In genomic region chr2:204880928-204881327, GRCh38 we compare ENCODE assay signal across 22 cellular contexts.
DNase-seq lines count a peak whose midpoint lies in the region; ATAC-seq lines count a peak whose summit lies in the region.
"Had no signal": no experiment of that assay in that cellular context is flagged by ENCODE, and none has a peak within 500 bp of the region (broad histone marks: within the 10 kb centered on the region; RNA-seq: fewer than 3 reads in every experiment).

No MANE protein-coding gene starts in this region.

- H3K9me3 Mint-ChIP-seq in activated CD4-positive, alpha-beta T cell treated with anti-CD3 and anti-CD28 coated beads, Interleukin-2, amount 10 ng/mL, durations not matched to agents 24 days and 14 days: peaks cover 21% of the 10 kb centered on the region
- no peaks in the 10 kb centered on the region for H3K9me3 Mint-ChIP-seq in activated naive CD4-positive, alpha-beta T cell treated with anti-CD3 and anti-CD28 coated beads, Interleukin-2, amount 50 U/mL, for 24 hours
- peaks cover 8% of the 10 kb centered on the region for H3K9me3 Mint-ChIP-seq in activated T-helper 1 cell treated with anti-CD3 and anti-CD28 coated beads, Interleukin-12 subunit alpha, Interleukin-12 subunit beta, Interleukin-2, Interleukin-4 antibody, amounts not matched to agents 30 ng/mL and 10 ng/mL and 1 ng/mL, durations not matched to agents 14 hours and 24 hours and 36 hours
- H3K9me3 Mint-ChIP-seq: HFFc6 had no signal

- no peak for DNase-seq in activated CD4-positive, alpha-beta T cell treated with anti-CD3 and anti-CD28 coated beads, Interleukin-2, amount 10 ng/mL, durations not matched to agents 24 days and 14 days
- DNase-seq in activated CD4-positive, alpha-beta T cell treated with anti-CD3 and anti-CD28 coated beads for 48 hours: no peak
- no peak for DNase-seq in activated naive CD4-positive, alpha-beta T cell (lab: John Stamatoyannopoulos, UW)
- DNase-seq in activated T-helper 1 cell treated with anti-CD3 and anti-CD28 coated beads, Interleukin-12 subunit alpha, Interleukin-12 subunit beta, Interleukin-2, Interleukin-4 antibody, amounts not matched to agents 30 ng/mL and 10 ng/mL and 1 ng/mL, durations not matched to agents 14 hours and 24 hours and 36 hours (ENCODE audit: low spot score): no peak
- DNase-seq in NCI-H1105 treated with DMSO at 0.1 percent for 48 hours (lab: John Stamatoyannopoulos, UW): no peak
- DNase-seq: 8988T; DMS79; GM23248; H9; HFFc6; Karpas-422; MV-4-11; NCI-H1694; NCI-H2171; NCI-H345; NCI-H524; NCI-H774; NK-92 treated with Interleukin-12 subunit alpha and Interleukin-12 subunit beta, amount 100 ng/mL, for 24 hours; SJCRH30 had no signal

- no peaks in the 10 kb centered on the region for H3K27me3 Mint-ChIP-seq in activated CD4-positive, alpha-beta T cell treated with anti-CD3 and anti-CD28 coated beads, Interleukin-2, amount 10 ng/mL, durations not matched to agents 24 days and 14 days
- no peaks in the 10 kb centered on the region for H3K27me3 Mint-ChIP-seq in activated naive CD4-positive, alpha-beta T cell treated with anti-CD3 and anti-CD28 coated beads, Interleukin-2, amount 50 U/mL, for 24 hours
- H3K27me3 Mint-ChIP-seq in activated T-helper 1 cell treated with anti-CD3 and anti-CD28 coated beads, Interleukin-12 subunit alpha, Interleukin-12 subunit beta, Interleukin-2, Interleukin-4 antibody, amounts not matched to agents 30 ng/mL and 10 ng/mL and 1 ng/mL, durations not matched to agents 14 hours and 24 hours and 36 hours (ENCODE audit: insufficient read depth): no peaks in the 10 kb centered on the region

- peak overlapping the region; percentile 77 for H3K27ac Mint-ChIP-seq in activated CD4-positive, alpha-beta T cell treated with anti-CD3 and anti-CD28 coated beads, Interleukin-2, amount 10 ng/mL, durations not matched to agents 24 days and 14 days
- H3K27ac Mint-ChIP-seq in activated naive CD4-positive, alpha-beta T cell treated with anti-CD3 and anti-CD28 coated beads, Interleukin-2, amount 50 U/mL, for 24 hours: peak overlapping the region; percentile 73
- H3K27ac Mint-ChIP-seq in activated T-helper 1 cell treated with anti-CD3 and anti-CD28 coated beads, Interleukin-12 subunit alpha, Interleukin-12 subunit beta, Interleukin-2, Interleukin-4 antibody, amounts not matched to agents 30 ng/mL and 10 ng/mL and 1 ng/mL, durations not matched to agents 14 hours and 24 hours and 36 hours: peak overlapping the region; percentile 16
- H3K27ac Mint-ChIP-seq: HFFc6 had no signal

- H3K4me1 Mint-ChIP-seq in activated CD4-positive, alpha-beta T cell treated with anti-CD3 and anti-CD28 coated beads, Interleukin-2, amount 10 ng/mL, durations not matched to agents 24 days and 14 days: peaks cover 44% of the 10 kb centered on the region
- H3K4me1 Mint-ChIP-seq in activated naive CD4-positive, alpha-beta T cell treated with anti-CD3 and anti-CD28 coated beads, Interleukin-2, amount 50 U/mL, for 24 hours: peaks cover 58% of the 10 kb centered on the region
- H3K4me1 Mint-ChIP-seq in activated T-helper 1 cell treated with anti-CD3 and anti-CD28 coated beads, Interleukin-12 subunit alpha, Interleukin-12 subunit beta, Interleukin-2, Interleukin-4 antibody, amounts not matched to agents 30 ng/mL and 10 ng/mL and 1 ng/mL, durations not matched to agents 14 hours and 24 hours and 36 hours (ENCODE audit: low read depth): peaks cover 49% of the 10 kb centered on the region

- H3K36me3 Mint-ChIP-seq in activated CD4-positive, alpha-beta T cell treated with anti-CD3 and anti-CD28 coated beads, Interleukin-2, amount 10 ng/mL, durations not matched to agents 24 days and 14 days (ENCODE audit: low read depth): peaks cover 6% of the 10 kb centered on the region
- H3K36me3 Mint-ChIP-seq in activated naive CD4-positive, alpha-beta T cell treated with anti-CD3 and anti-CD28 coated beads, Interleukin-2, amount 50 U/mL, for 24 hours: no peaks in the 10 kb centered on the region
- H3K36me3 Mint-ChIP-seq in activated T-helper 1 cell treated with anti-CD3 and anti-CD28 coated beads, Interleukin-12 subunit alpha, Interleukin-12 subunit beta, Interleukin-2, Interleukin-4 antibody, amounts not matched to agents 30 ng/mL and 10 ng/mL and 1 ng/mL, durations not matched to agents 14 hours and 24 hours and 36 hours (ENCODE audit: low read depth): no peaks in the 10 kb centered on the region

- no peak for ATAC-seq in GM18909 (IDR thresholded peaks at IDR 0.05; ENCODE audit: poor library complexity, unreplicated experiment)
- ATAC-seq: Panc1 had no signal

- H3K4me3 Mint-ChIP-seq in activated CD4-positive, alpha-beta T cell treated with anti-CD3 and anti-CD28 coated beads, Interleukin-2, amount 10 ng/mL, durations not matched to agents 24 days and 14 days: peak overlapping the region; percentile 74
- peak overlapping the region; percentile 54 for H3K4me3 Mint-ChIP-seq in activated naive CD4-positive, alpha-beta T cell treated with anti-CD3 and anti-CD28 coated beads, Interleukin-2, amount 50 U/mL, for 24 hours
- H3K4me3 Mint-ChIP-seq in activated T-helper 1 cell treated with anti-CD3 and anti-CD28 coated beads, Interleukin-12 subunit alpha, Interleukin-12 subunit beta, Interleukin-2, Interleukin-4 antibody, amounts not matched to agents 30 ng/mL and 10 ng/mL and 1 ng/mL, durations not matched to agents 14 hours and 24 hours and 36 hours: no peak overlapping the region
- H3K4me3 Mint-ChIP-seq: H9, HFFc6 had no signal

- intact Hi-C loops in activated CD4-positive, alpha-beta T cell treated with anti-CD3 and anti-CD28 coated beads, Interleukin-2, amount 10 ng/mL, durations not matched to agents 24 days and 14 days (cut with micrococcal nuclease): loop anchor here (5.0 kb wide), 1 partner anchor 66 kb away; no protein-coding TSS in a partner anchor
- intact Hi-C loops in activated T-helper 1 cell treated with anti-CD3 and anti-CD28 coated beads, Interleukin-12 subunit alpha, Interleukin-12 subunit beta, Interleukin-2, Interleukin-4 antibody, amounts not matched to agents 30 ng/mL and 10 ng/mL and 1 ng/mL, durations not matched to agents 14 hours and 24 hours and 36 hours (cut with micrococcal nuclease): loop anchor here (10.0 kb wide), 1 partner anchor 776 kb away; no protein-coding TSS in a partner anchor

Comparison
In these comparisons a context has a peak if more than half of its experiments do, and no peak if none do; other contexts are left out.
1. H3K27ac Mint-ChIP-seq: peak in every context shown above with its lines; median percentile 77 in activated CD4-positive, alpha-beta T cell treated with anti-CD3 and anti-CD28 coated beads, Interleukin-2, amount 10 ng/mL, durations not matched to agents 24 days and 14 days; 73 in activated naive CD4-positive, alpha-beta T cell treated with anti-CD3 and anti-CD28 coated beads, Interleukin-2, amount 50 U/mL, for 24 hours; 16 in activated T-helper 1 cell treated with anti-CD3 and anti-CD28 coated beads, Interleukin-12 subunit alpha, Interleukin-12 subunit beta, Interleukin-2, Interleukin-4 antibody, amounts not matched to agents 30 ng/mL and 10 ng/mL and 1 ng/mL, durations not matched to agents 14 hours and 24 hours and 36 hours.